ENCODE assay signal across 28 cellular contexts in the genomic region with DNA sequence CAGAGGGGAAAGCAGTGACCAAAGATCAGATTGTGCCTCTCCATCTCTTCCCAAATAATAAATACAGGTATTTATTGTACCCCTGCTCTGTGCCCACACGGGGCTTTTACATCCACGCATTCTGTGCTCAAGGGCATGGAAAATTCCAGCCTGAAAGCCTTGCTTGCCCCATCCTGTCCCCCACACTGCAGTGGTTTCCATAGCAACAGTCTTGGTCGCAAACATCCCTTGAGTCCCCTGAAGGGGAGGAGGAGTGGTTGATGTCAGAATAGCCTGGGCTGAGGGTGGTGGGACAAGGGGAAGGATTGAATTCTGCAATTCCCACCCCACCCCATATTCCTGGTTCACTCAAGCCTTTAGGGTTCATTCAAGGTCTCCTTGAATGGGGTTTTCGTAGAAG. TPM values are rescaled to one million over a fixed set of nuclear protein-coding genes. Genes with fewer than 3 reads are reported as not detected.
"Had no signal": no experiment of that assay in that cellular context is flagged by ENCODE, and none has a peak within 500 bp of the region (broad histone marks: within the 10 kb centered on the region; RNA-seq: fewer than 3 reads in every experiment).

No MANE protein-coding gene starts in this region.

- H3K9ac ChIP-seq: SK-N-SH had no signal

- H3K9me3 ChIP-seq: MG63, SJCRH30, SK-N-SH had no signal

- H3K4me1 Mint-ChIP-seq: activated CD4-positive, alpha-beta T cell treated with anti-CD3 and anti-CD28 coated beads, Interleukin-2, amount 10 ng/mL, durations not matched to agents 7 days and 5 days; activated naive CD8-positive, alpha-beta T cell treated with anti-CD3 and anti-CD28 coated beads, Interleukin-2, amount 50 U/mL, for 24 hours had no signal

- H3K27me3 Mint-ChIP-seq: activated CD4-positive, alpha-beta memory T cell treated with anti-CD3 and anti-CD28 coated beads for 36 hours; activated CD4-positive, alpha-beta T cell treated with anti-CD3 and anti-CD28 coated beads, Interleukin-2, amount 10 ng/mL, durations not matched to agents 7 days and 5 days; activated naive CD8-positive, alpha-beta T cell treated with anti-CD3 and anti-CD28 coated beads, Interleukin-2, amount 50 U/mL, for 24 hours had no signal

- H3K36me3 Mint-ChIP-seq: brain had no signal

- H3K4me1 ChIP-seq: Peyer's patch, SJCRH30 had no signal

- H3K27ac ChIP-seq: Peyer's patch, RWPE1, SJCRH30, VCaP had no signal

- H3K27ac Mint-ChIP-seq: activated CD4-positive, alpha-beta memory T cell treated with anti-CD3 and anti-CD28 coated beads for 36 hours; activated CD4-positive, alpha-beta T cell treated with anti-CD3 and anti-CD28 coated beads, Interleukin-2, amount 10 ng/mL, durations not matched to agents 7 days and 5 days; activated naive CD4-positive, alpha-beta T cell treated with anti-CD3 and anti-CD28 coated beads, Interleukin-2, amount 50 U/mL, for 72 hours; activated naive CD8-positive, alpha-beta T cell treated with anti-CD3 and anti-CD28 coated beads, Interleukin-2, amount 50 U/mL, for 24 hours had no signal

- H3K4me2 ChIP-seq: SK-N-SH had no signal

- H3K27me3 ChIP-seq: MG63, Peyer's patch, SJCRH30 had no signal

- H3K4me3 Mint-ChIP-seq: activated CD4-positive, alpha-beta memory T cell treated with anti-CD3 and anti-CD28 coated beads for 36 hours; activated CD4-positive, alpha-beta T cell treated with anti-CD3 and anti-CD28 coated beads, Interleukin-2, amount 10 ng/mL, durations not matched to agents 7 days and 5 days; activated naive CD8-positive, alpha-beta T cell treated with anti-CD3 and anti-CD28 coated beads, Interleukin-2, amount 50 U/mL, for 24 hours; activated T-cell treated with anti-CD3 and anti-CD28 coated beads, Interleukin-2, amount 50 U/mL, for 4 hours; brain had no signal

- ATAC-seq: activated naive CD4-positive, alpha-beta T cell treated with anti-CD3 and anti-CD28 coated beads, Interleukin-2, amount 50 U/mL, for 72 hours; activated naive CD8-positive, alpha-beta T cell treated with anti-CD3 and anti-CD28 coated beads, Interleukin-2, amount 50 U/mL, for 24 hours; activated T-cell treated with anti-CD3 and anti-CD28 coated beads, Interleukin-2, amount 50 U/mL, for 4 hours had no signal

- DNase-seq: activated CD4-positive, alpha-beta memory T cell treated with anti-CD3 and anti-CD28 coated beads for 36 hours; activated CD4-positive, alpha-beta T cell treated with anti-CD3 and anti-CD28 coated beads, Interleukin-2, amount 10 ng/mL, durations not matched to agents 7 days and 5 days; activated CD4-positive, CD25-positive, alpha-beta regulatory T cell; activated CD8-positive, alpha-beta memory T cell treated with anti-CD3 and anti-CD28 coated beads for 24 hours; activated effector memory CD4-positive, alpha-beta T cell treated with anti-CD3 and anti-CD28 coated beads, Interleukin-2, amount 50 U/mL, for 16 hours; activated naive CD4-positive, alpha-beta T cell treated with Interleukin-2 at 50 U/mL for 16 hours; activated naive CD8-positive, alpha-beta T cell treated with anti-CD3 and anti-CD28 coated beads, Interleukin-2, amount 50 U/mL, for 24 hours; activated T-cell treated with anti-CD3 and anti-CD28 coated beads, Interleukin-2, amount 50 U/mL, for 4 hours; amniotic stem cell; MG63; MV-4-11; NCI-H1694; NCI-H2029; NCI-H226; NCI-H526; NK-92 treated with Interleukin-12 subunit alpha and Interleukin-12 subunit beta, amount 100 ng/mL, for 24 hours; Peyer's patch; Right ventricle myocardium superior; SJCRH30; SK-N-SH; T-helper 1 cell had no signal

- H3K4me3 ChIP-seq: MG63, Peyer's patch, SJCRH30 had no signal

- H3K36me3 ChIP-seq: MG63, Peyer's patch, SJCRH30 had no signal

RNA-seq across cellular contexts. Expression of a gene that starts 41.0 kb away (rescaled TPM):
- total RNA-seq: activated CD4-positive, alpha-beta memory T cell treated with anti-CD3 and anti-CD28 coated beads for 36 hours; activated CD4-positive, alpha-beta T cell treated with anti-CD3 and anti-CD28 coated beads, Interleukin-2, amount 10 ng/mL, durations not matched to agents 7 days and 5 days; activated naive CD4-positive, alpha-beta T cell treated with anti-CD3 and anti-CD28 coated beads, Interleukin-2, amount 50 U/mL, for 72 hours; activated T-cell treated with anti-CD3 and anti-CD28 coated beads, Interleukin-2, amount 50 U/mL, for 4 hours; astrocyte; NCI-H460; Peyer's patch; Right ventricle myocardium superior; SJCRH30; T-helper 2 cell treated with Interferon-gamma antibody and Interleukin-4, amounts not matched to agents 100 ng/mL and 5 ng/mL, for 36 hours had no signal
- polyA plus RNA-seq: SK-N-SH had no signal
